ENCODE assay signal across 17 cellular contexts in genomic region chr2:152555048-152555447, GRCh38.
DNase-seq lines count a peak whose midpoint lies in the region; ATAC-seq and TF ChIP-seq lines count a peak whose summit lies in the region.
"Had no signal": no experiment of that assay in that cellular context is flagged by ENCODE, and none has a peak within 500 bp of the region (broad histone marks: within the 10 kb centered on the region; RNA-seq: fewer than 3 reads in every experiment).

No MANE protein-coding gene starts in this region.

- H4K20me1 ChIP-seq in fibroblast of lung (ENCODE audit: control insufficient read depth, extremely low read depth, insufficient read depth, low read length) (no peaks in the 10 kb centered on the region), smooth muscle cell (ENCODE audit: low read depth) (no peaks in the 10 kb centered on the region)

- TF ChIP-seq CTCF in RWPE2 (IDR thresholded peaks at IDR 0.05; ENCODE audit: poor library complexity, severe bottlenecking) (peak; percentile 40), fibroblast of lung (conservative IDR thresholded peaks at IDR 0.05 in 1 of 2, IDR thresholded peaks at IDR 0.05 in 1 of 2; ENCODE audit: low read depth in 1 of 2, low read length in 2 of 2) (peak; percentile 34 to 62), smooth muscle cell (IDR thresholded peaks at IDR 0.05; ENCODE audit: borderline replicate concordance, insufficient read depth, poor library complexity, severe bottlenecking) (peak; percentile 5)

- no peaks in the 10 kb centered on the region for H3K9me3 Mint-ChIP-seq in stimulated activated naive B cell treated with anti-CD40 and anti-IgM and Interleukin-4, amounts not matched to agents 10 μg/mL and 1 μg/mL and 100 μg/mL, for 72 hours
- H3K9me3 Mint-ChIP-seq: stimulated activated memory B cell treated with anti-CD40 and anti-IgM and Interleukin-4, amounts not matched to agents 10 μg/mL and 1 μg/mL and 100 μg/mL, for 72 hours had no signal

- no peak overlapping the region for H3K27ac Mint-ChIP-seq in stimulated activated naive B cell treated with anti-CD40 and anti-IgM and Interleukin-4, amounts not matched to agents 10 μg/mL and 1 μg/mL and 100 μg/mL, for 72 hours
- H3K27ac Mint-ChIP-seq: activated CD8-positive, alpha-beta memory T cell treated with anti-CD3 and anti-CD28 coated beads, Interleukin-2, amount 10 ng/mL, durations not matched to agents 7 days and 5 days; stimulated activated memory B cell treated with anti-CD40 and anti-IgM and Interleukin-4, amounts not matched to agents 10 μg/mL and 1 μg/mL and 100 μg/mL, for 72 hours had no signal

- no peak overlapping the region for H3K4me3 Mint-ChIP-seq in stimulated activated naive B cell treated with anti-CD40 and anti-IgM and Interleukin-4, amounts not matched to agents 10 μg/mL and 1 μg/mL and 100 μg/mL, for 72 hours
- H3K4me3 Mint-ChIP-seq: activated CD8-positive, alpha-beta memory T cell treated with anti-CD3 and anti-CD28 coated beads, Interleukin-2, amount 10 ng/mL, durations not matched to agents 7 days and 5 days; stimulated activated memory B cell treated with anti-CD40 and anti-IgM and Interleukin-4, amounts not matched to agents 10 μg/mL and 1 μg/mL and 100 μg/mL, for 72 hours had no signal

- H3K36me3 ChIP-seq in RWPE2 (ENCODE audit: low read depth) (0 out of 2 replicates have a peak, but pooled peaks cover 9% of the 10 kb centered on the region), fibroblast of lung (ENCODE audit: control insufficient read depth, insufficient read depth, low read length) (no peaks in the 10 kb centered on the region), smooth muscle cell (ENCODE audit: low read depth) (no peaks in the 10 kb centered on the region)
- H3K36me3 ChIP-seq: ascending aorta, Peyer's patch had no signal

- no peaks in the 10 kb centered on the region for H3K9me3 ChIP-seq in RWPE2 (ENCODE audit: severe bottlenecking)
- no peaks in the 10 kb centered on the region for H3K9me3 ChIP-seq in fibroblast of lung (ENCODE audit: control insufficient read depth, insufficient read depth, low read depth, low read length)
- H3K9me3 ChIP-seq in smooth muscle cell (replicated peaks; ENCODE audit: low read depth), result no peaks in the 10 kb centered on the region
- H3K9me3 ChIP-seq: ascending aorta, esophagus muscularis mucosa, Peyer's patch had no signal

- H3K4me3 ChIP-seq in RWPE2 (ENCODE audit: severe bottlenecking) (no peak overlapping the region), fibroblast of lung (replicated peaks in 1 of 4; ENCODE audit: control extremely low read depth in 1 of 4, insufficient read depth in 1 of 4, low read depth in 3 of 4, low read length in 4 of 4) (no peak overlapping the region), smooth muscle cell (no peak overlapping the region)
- H3K4me3 ChIP-seq: ascending aorta, esophagus muscularis mucosa, Peyer's patch had no signal

- no peaks in the 10 kb centered on the region for H3K27me3 Mint-ChIP-seq in stimulated activated naive B cell treated with anti-CD40 and anti-IgM and Interleukin-4, amounts not matched to agents 10 μg/mL and 1 μg/mL and 100 μg/mL, for 72 hours
- H3K27me3 Mint-ChIP-seq: stimulated activated memory B cell treated with anti-CD40 and anti-IgM and Interleukin-4, amounts not matched to agents 10 μg/mL and 1 μg/mL and 100 μg/mL, for 72 hours had no signal

- H3K79me2 ChIP-seq in fibroblast of lung (ENCODE audit: control insufficient read depth, insufficient read depth, low read length), result no peaks in the 10 kb centered on the region
- no peaks in the 10 kb centered on the region for H3K79me2 ChIP-seq in smooth muscle cell (ENCODE audit: low read depth)

- WGBS in smooth muscle cell (ENCODE audit: low lambda C conversion rate), result 94% methylated on average over 2 of the region's 2 CpGs

- ATAC-seq in RWPE2 (ENCODE audit: low read depth), result no peak
- ATAC-seq in HG02885 (IDR thresholded peaks at IDR 0.05; ENCODE audit: poor library complexity, unreplicated experiment), result no peak
- no peak for ATAC-seq in stimulated activated naive B cell treated with anti-CD40 and anti-IgM and Interleukin-4, amounts not matched to agents 10 μg/mL and 1 μg/mL and 100 μg/mL, for 72 hours (replicated peaks)
- ATAC-seq: activated CD8-positive, alpha-beta memory T cell treated with anti-CD3 and anti-CD28 coated beads, Interleukin-2, amount 10 ng/mL, durations not matched to agents 7 days and 5 days; stimulated activated memory B cell treated with anti-CD40 and anti-IgM and Interleukin-4, amounts not matched to agents 10 μg/mL and 1 μg/mL and 100 μg/mL, for 72 hours had no signal

- H2AFZ ChIP-seq in fibroblast of lung (ENCODE audit: low read length), result no peak overlapping the region
- H2AFZ ChIP-seq in smooth muscle cell (ENCODE audit: low read depth), result no peak overlapping the region

- H3K27me3 ChIP-seq in RWPE2 (ENCODE audit: insufficient read depth, poor library complexity, severe bottlenecking), result no peaks in the 10 kb centered on the region
- no peaks in the 10 kb centered on the region for H3K27me3 ChIP-seq in fibroblast of lung (ENCODE audit: control insufficient read depth, insufficient read depth, low read length)
- H3K27me3 ChIP-seq in smooth muscle cell (ENCODE audit: low read depth), result no peaks in the 10 kb centered on the region
- H3K27me3 ChIP-seq: ascending aorta, esophagus muscularis mucosa, Peyer's patch had no signal

- H3K9ac ChIP-seq in fibroblast of lung (ENCODE audit: insufficient read depth, low read length), result no peak overlapping the region
- H3K9ac ChIP-seq in smooth muscle cell (ENCODE audit: low read depth), result no peak overlapping the region

- no peak overlapping the region for H3K27ac ChIP-seq in RWPE2 (ENCODE audit: poor library complexity, severe bottlenecking)
- no peak overlapping the region for H3K27ac ChIP-seq in fibroblast of lung (ENCODE audit: insufficient read depth, low read length)
- no peak overlapping the region for H3K27ac ChIP-seq in smooth muscle cell (ENCODE audit: low read depth)
- H3K27ac ChIP-seq: 22Rv1, ascending aorta, esophagus muscularis mucosa, Peyer's patch had no signal

- no peak overlapping the region for H3K4me2 ChIP-seq in fibroblast of lung (ENCODE audit: extremely low read depth, insufficient read depth, low read length)
- no peak overlapping the region for H3K4me2 ChIP-seq in smooth muscle cell

- H3K4me1 Mint-ChIP-seq in stimulated activated naive B cell treated with anti-CD40 and anti-IgM and Interleukin-4, amounts not matched to agents 10 μg/mL and 1 μg/mL and 100 μg/mL, for 72 hours, result no peaks in the 10 kb centered on the region
- H3K4me1 Mint-ChIP-seq: activated CD8-positive, alpha-beta memory T cell treated with anti-CD3 and anti-CD28 coated beads, Interleukin-2, amount 10 ng/mL, durations not matched to agents 7 days and 5 days; stimulated activated memory B cell treated with anti-CD40 and anti-IgM and Interleukin-4, amounts not matched to agents 10 μg/mL and 1 μg/mL and 100 μg/mL, for 72 hours had no signal

- DNase-seq in DMS 273 (lab: John Stamatoyannopoulos, UW; ENCODE audit: unreplicated experiment) (peak; percentile 48), DMS 273 treated with DMSO at 0.1 percent for 48 hours (lab: John Stamatoyannopoulos, UW) (no peak), RWPE2 (ENCODE audit: low spot score) (no peak), fibroblast of lung (ENCODE audit: low read depth in 2 of 2) (peak in 1 of 2 donors; percentile 51), smooth muscle cell (lab: John Stamatoyannopoulos, UW; ENCODE audit: unreplicated experiment) (no peak), OCI-M2 (lab: John Stamatoyannopoulos, UW; ENCODE audit: unreplicated experiment) (no peak)
- DNase-seq in stimulated activated naive B cell treated with anti-CD40 and anti-IgM and Interleukin-4, amounts not matched to agents 10 μg/mL and 1 μg/mL and 100 μg/mL, for 72 hours, result no peak
- DNase-seq: activated CD8-positive, alpha-beta memory T cell treated with anti-CD3 and anti-CD28 coated beads, Interleukin-2, amount 10 ng/mL, durations not matched to agents 7 days and 5 days; kidney glomerular epithelial cell; NCI-H2081; Peyer's patch; T1000 had no signal

- peaks cover 6% of the 10 kb centered on the region for H3F3A ChIP-seq in smooth muscle cell (ENCODE audit: low read depth)

- H3K36me3 Mint-ChIP-seq in stimulated activated naive B cell treated with anti-CD40 and anti-IgM and Interleukin-4, amounts not matched to agents 10 μg/mL and 1 μg/mL and 100 μg/mL, for 72 hours, result no peaks in the 10 kb centered on the region
- H3K36me3 Mint-ChIP-seq: activated CD8-positive, alpha-beta memory T cell treated with anti-CD3 and anti-CD28 coated beads, Interleukin-2, amount 10 ng/mL, durations not matched to agents 7 days and 5 days; stimulated activated memory B cell treated with anti-CD40 and anti-IgM and Interleukin-4, amounts not matched to agents 10 μg/mL and 1 μg/mL and 100 μg/mL, for 72 hours had no signal

- H3K4me1 ChIP-seq in RWPE2 (ENCODE audit: insufficient read depth, poor library complexity, severe bottlenecking) (peaks cover 5% of the 10 kb centered on the region), fibroblast of lung (ENCODE audit: control insufficient read depth, extremely low read depth, insufficient read depth, low read length) (peaks cover 12% of the 10 kb centered on the region), smooth muscle cell (ENCODE audit: low read depth) (peaks cover 4% of the 10 kb centered on the region)
- H3K4me1 ChIP-seq: ascending aorta, esophagus muscularis mucosa, Peyer's patch had no signal
